Comparison of ENCODE assay signal across 8 cellular contexts in genomic region chr9:126499911-126500599, GRCh38.
A peak's percentile ranks its signal among the peaks of the same experiment; 100 is the strongest.
DNase-seq lines count a peak whose midpoint lies in the region; ATAC-seq and TF ChIP-seq lines count a peak whose summit lies in the region.

No MANE protein-coding gene starts in this region.

- peak in 2 of 4 donors; percentile 4 to 6 for ATAC-seq in psoas muscle
- ATAC-seq in HG02759 (IDR thresholded peaks at IDR 0.05; ENCODE audit: unreplicated experiment), result no peak

- no peaks in the 10 kb centered on the region for H3K36me3 Mint-ChIP-seq in Calu3 (ENCODE audit: insufficient read depth, unreplicated experiment)

- H3K27ac Mint-ChIP-seq in Calu3 (ENCODE audit: unreplicated experiment), result no peak overlapping the region

- H3K9me3 ChIP-seq in SJSA1 (replicated peaks) (no peaks in the 10 kb centered on the region), psoas muscle (no peaks in the 10 kb centered on the region)

- DNase-seq in Calu3, result no peak
- no peak for DNase-seq in SJSA1 (ENCODE audit: low read depth in 1 of 2, low spot score in 2 of 2)
- peak; percentile 77 for DNase-seq in cardiac septum (ENCODE audit: low spot score)
- no peak for DNase-seq in psoas muscle
- DNase-seq in stimulated activated CD4-positive, alpha-beta T cell treated with anti-CD3 and anti-CD28 coated beads, Interleukin-2, amount 100 ng/mL, for 48 hours, result no peak
- DNase-seq in NCI-H446 treated with DMSO at 0.1 percent for 48 hours (lab: John Stamatoyannopoulos, UW), result no peak
- DNase-seq in amygdala (lab: John Stamatoyannopoulos, UW), result no peak

- H3K27me3 ChIP-seq in SJSA1 (replicated peaks) (no peaks in the 10 kb centered on the region), psoas muscle (ENCODE audit: insufficient read depth in 3 of 3, low read length in 2 of 3) (no peaks in the 10 kb centered on the region)

- H3K36me3 ChIP-seq in SJSA1 (peaks cover 3% of the 10 kb centered on the region), psoas muscle (ENCODE audit: insufficient read depth in 1 of 2, low read depth in 1 of 2) (peaks cover 0 to 18% of the 10 kb centered on the region in 2 donors)

- no peaks in the 10 kb centered on the region for H3K4me1 Mint-ChIP-seq in Calu3 (ENCODE audit: low read depth, unreplicated experiment)

- H3K4me1 ChIP-seq in SJSA1 (replicated peaks) (peaks cover 13% of the 10 kb centered on the region), psoas muscle (no peaks in the 10 kb centered on the region)

- H3K4me3 ChIP-seq in SJSA1 (peak overlapping the region; percentile 36; the same call in 1 of the 2 replicates), psoas muscle (peak overlapping the region; percentile 63)

- 50 to 56% (median 50%) methylated on average over 19 to 20 of the region's 20 CpGs for WGBS in psoas muscle, 3 donors

- intact Hi-C loops in Calu3 (cut with micrococcal nuclease; ENCODE audit: unreplicated experiment) (loop anchor here (2.0 to 5.0 kb wide), 2 partner anchors 59 to 282 kb away; no protein-coding TSS in a partner anchor), cardiac septum (cut with DNase I) (loop anchor here (2.0 to 5.0 kb wide), 2 partner anchors 192 to 281 kb away; no protein-coding TSS in a partner anchor), psoas muscle (cut with DNase I) (loop anchor here (2.0 to 5.0 kb wide), 2 partner anchors 57 to 281 kb away; no protein-coding TSS in a partner anchor)

- H3K27ac ChIP-seq in SJSA1 (no peak overlapping the region), psoas muscle (no peak overlapping the region)

- no peaks in the 10 kb centered on the region for H3K9me3 Mint-ChIP-seq in Calu3 (ENCODE audit: low read depth, unreplicated experiment)

- H3K4me3 Mint-ChIP-seq in Calu3 (ENCODE audit: low read depth, unreplicated experiment), result peak overlapping the region; percentile 63

- no peak for TF ChIP-seq CTCF in Calu3 (IDR thresholded peaks at IDR 0.05; ENCODE audit: unreplicated experiment)
- TF ChIP-seq CTCF in psoas muscle (IDR thresholded peaks at IDR 0.05), result no peak

- BruUV-seq in Calu3 (replicated peaks; lab: Mats Ljungman, UMichigan), result no TSS peak

- CTCF ChIA-PET in Calu3 (lab: Charles Lee), result interaction anchor here (0.5 to 1.5 kb wide), 3 partner anchors 57 to 1239 kb away, joined by 3 to 8 read pairs (median 4); partner anchors contain the start of gene GAPVD1

- H3K27me3 Mint-ChIP-seq in Calu3 (ENCODE audit: unreplicated experiment), result peaks cover 12% of the 10 kb centered on the region
